In genomic region chr5:57778528-57779175, GRCh38 we compare ENCODE assay signal across 17 cellular contexts.
DNase-seq lines count a peak whose midpoint lies in the region; ATAC-seq and TF ChIP-seq lines count a peak whose summit lies in the region.
"Had no signal": no experiment of that assay in that cellular context is flagged by ENCODE, and none has a peak within 500 bp of the region (broad histone marks: within the 10 kb centered on the region; RNA-seq: fewer than 3 reads in every experiment).

No MANE protein-coding gene starts in this region.

- H3K4me1 Mint-ChIP-seq in endothelial cell (ENCODE audit: unreplicated experiment), result peaks cover 36% of the 10 kb centered on the region
- H3K4me1 Mint-ChIP-seq in type B pancreatic cell (ENCODE audit: unreplicated experiment), result peaks cover 49% of the 10 kb centered on the region
- H3K4me1 Mint-ChIP-seq: activated naive CD8-positive, alpha-beta T cell treated with anti-CD3 and anti-CD28 coated beads, Interleukin-2, amount 10 ng/mL, durations not matched to agents 7 days and 5 days; natural killer cell; stimulated activated naive CD8-positive, alpha-beta T cell treated with anti-CD3 and anti-CD28 coated beads, Interleukin-15, amount 100 ng/mL, for 72 hours had no signal

- H3K9me3 Mint-ChIP-seq in endothelial cell (ENCODE audit: unreplicated experiment) (no peaks in the 10 kb centered on the region), type B pancreatic cell (peaks cover 4% of the 10 kb centered on the region)
- H3K9me3 Mint-ChIP-seq: activated naive CD8-positive, alpha-beta T cell treated with anti-CD3 and anti-CD28 coated beads, Interleukin-2, amount 10 ng/mL, durations not matched to agents 7 days and 5 days; natural killer cell; stimulated activated naive CD8-positive, alpha-beta T cell treated with anti-CD3 and anti-CD28 coated beads, Interleukin-15, amount 100 ng/mL, for 72 hours; T-helper 1 cell treated with Interleukin-12 subunit alpha and Interleukin-12 subunit beta and Interleukin-4 antibody, amounts not matched to agents 30 μg/mL and 1 μg/mL, for 36 hours had no signal

- peaks cover 20% of the 10 kb centered on the region for H3K4me1 ChIP-seq in lower lobe of right lung

- no peaks in the 10 kb centered on the region for H3K9me3 ChIP-seq in lower lobe of right lung
- H3K9me3 ChIP-seq: BLaER1 treated with 17β-estradiol and CSF1 and Interleukin-3, amounts not matched to agents 10 nM and 100 nM; upper lobe of right lung had no signal

- H3K4me3 Mint-ChIP-seq in endothelial cell (ENCODE audit: unreplicated experiment) (no peak overlapping the region), type B pancreatic cell (no peak overlapping the region)
- H3K4me3 Mint-ChIP-seq: activated naive CD8-positive, alpha-beta T cell treated with anti-CD3 and anti-CD28 coated beads, Interleukin-2, amount 10 ng/mL, durations not matched to agents 7 days and 5 days; natural killer cell; stimulated activated naive CD8-positive, alpha-beta T cell treated with anti-CD3 and anti-CD28 coated beads, Interleukin-15, amount 100 ng/mL, for 72 hours; T-helper 1 cell treated with Interleukin-12 subunit alpha and Interleukin-12 subunit beta and Interleukin-4 antibody, amounts not matched to agents 30 μg/mL and 1 μg/mL, for 36 hours had no signal

- no peak overlapping the region for H3K27ac ChIP-seq in lower lobe of right lung
- H3K27ac ChIP-seq: 22Rv1; BLaER1 treated with 17β-estradiol and CSF1 and Interleukin-3, amounts not matched to agents 10 nM and 100 nM; upper lobe of right lung had no signal

- peak; percentile 9 to 14 for ATAC-seq in lower lobe of right lung

- no peak overlapping the region for H3K4me3 ChIP-seq in lower lobe of right lung
- H3K4me3 ChIP-seq: BLaER1 treated with 17β-estradiol and CSF1 and Interleukin-3, amounts not matched to agents 10 nM and 100 nM; lung; upper lobe of right lung had no signal

- TF ChIP-seq CTCF in endothelial cell (IDR thresholded peaks at IDR 0.05; ENCODE audit: unreplicated experiment) (no peak), lower lobe of right lung (IDR thresholded peaks at IDR 0.05) (no peak), type B pancreatic cell (conservative IDR thresholded peaks at IDR 0.05) (no peak)

- no peaks in the 10 kb centered on the region for H3K36me3 ChIP-seq in lower lobe of right lung
- H3K36me3 ChIP-seq: BLaER1 treated with 17β-estradiol and CSF1 and Interleukin-3, amounts not matched to agents 10 nM and 100 nM; upper lobe of right lung had no signal

- POLR2A ChIA-PET in HEK293T (lab: Yijun Ruan, JAX), result interaction anchor here (1.0 to 1.4 kb wide), 2 partner anchors 681 to 682 kb away, joined by 4 to 7 read pairs; partner anchors contain the start of gene PLK2

- intact Hi-C loops in lower lobe of right lung (cut with DNase I), result loop anchor here (5.0 to 10.0 kb wide), 2 partner anchors 484 to 689 kb away; no protein-coding TSS in a partner anchor

- DNase-seq in NCI-H82 (lab: John Stamatoyannopoulos, UW) (peak; percentile 22), NCI-H82 treated with DMSO at 0.1 percent for 48 hours (lab: John Stamatoyannopoulos, UW; ENCODE audit: unreplicated experiment) (no peak), endothelial cell (ENCODE audit: low spot score) (no peak), lower lobe of right lung (no peak), type B pancreatic cell (ENCODE audit: extremely low spot score, unreplicated experiment) (no peak), NCI-H2081 (lab: John Stamatoyannopoulos, UW) (no peak), HEK293T (ENCODE audit: extremely low spot score) (no peak)
- DNase-seq in activated CD4-positive, alpha-beta T cell treated with anti-CD3 and anti-CD28 coated beads for 48 hours, result no peak
- DNase-seq: activated naive CD8-positive, alpha-beta T cell treated with anti-CD3 and anti-CD28 coated beads, Interleukin-2, amount 10 ng/mL, durations not matched to agents 7 days and 5 days; natural killer cell; right cardiac atrium; upper lobe of right lung had no signal

- no peaks in the 10 kb centered on the region for H3K27me3 Mint-ChIP-seq in endothelial cell (ENCODE audit: unreplicated experiment)
- H3K27me3 Mint-ChIP-seq in type B pancreatic cell, result no peaks in the 10 kb centered on the region
- H3K27me3 Mint-ChIP-seq: activated naive CD8-positive, alpha-beta T cell treated with anti-CD3 and anti-CD28 coated beads, Interleukin-2, amount 10 ng/mL, durations not matched to agents 7 days and 5 days had no signal

- CTCF ChIA-PET in HEK293T (lab: Yijun Ruan, JAX), result interaction anchor here (0.7 to 4.1 kb wide), 6 partner anchors 57 to 681 kb away, joined by 3 to 40 read pairs (median 4); partner anchors contain the start of gene PLK2

- H3K36me3 Mint-ChIP-seq in endothelial cell (ENCODE audit: low read depth, unreplicated experiment), result no peaks in the 10 kb centered on the region
- no peaks in the 10 kb centered on the region for H3K36me3 Mint-ChIP-seq in type B pancreatic cell
- H3K36me3 Mint-ChIP-seq: activated naive CD8-positive, alpha-beta T cell treated with anti-CD3 and anti-CD28 coated beads, Interleukin-2, amount 10 ng/mL, durations not matched to agents 7 days and 5 days; natural killer cell had no signal

- H3K27ac Mint-ChIP-seq in endothelial cell (ENCODE audit: unreplicated experiment), result peak overlapping the region; percentile 62
- peak overlapping the region; percentile 66 for H3K27ac Mint-ChIP-seq in type B pancreatic cell
- H3K27ac Mint-ChIP-seq: activated naive CD8-positive, alpha-beta T cell treated with anti-CD3 and anti-CD28 coated beads, Interleukin-2, amount 10 ng/mL, durations not matched to agents 7 days and 5 days; natural killer cell; stimulated activated naive CD8-positive, alpha-beta T cell treated with anti-CD3 and anti-CD28 coated beads, Interleukin-15, amount 100 ng/mL, for 72 hours; T-helper 1 cell treated with Interleukin-12 subunit alpha and Interleukin-12 subunit beta and Interleukin-4 antibody, amounts not matched to agents 30 μg/mL and 1 μg/mL, for 36 hours had no signal

- H3K27me3 ChIP-seq in lower lobe of right lung (ENCODE audit: low read depth), result no peaks in the 10 kb centered on the region
- H3K27me3 ChIP-seq: BLaER1 treated with 17β-estradiol and CSF1 and Interleukin-3, amounts not matched to agents 10 nM and 100 nM; upper lobe of right lung had no signal

TF ChIP-seq in HEK293T, 16 proteins besides CTCF, POLR2A, EP300 and RAD21:
- TF ChIP-seq ELF4 (IDR thresholded peaks at IDR 0.05) (no peak), TARDBP (IDR thresholded peaks at IDR 0.05) (no peak), CTBP1 (IDR thresholded peaks at IDR 0.05; ENCODE audit: borderline replicate concordance) (no peak), FOXK2 (IDR thresholded peaks at IDR 0.05) (no peak), L3MBTL2 (conservative IDR thresholded peaks at IDR 0.05) (no peak)
